In the genomic region with DNA sequence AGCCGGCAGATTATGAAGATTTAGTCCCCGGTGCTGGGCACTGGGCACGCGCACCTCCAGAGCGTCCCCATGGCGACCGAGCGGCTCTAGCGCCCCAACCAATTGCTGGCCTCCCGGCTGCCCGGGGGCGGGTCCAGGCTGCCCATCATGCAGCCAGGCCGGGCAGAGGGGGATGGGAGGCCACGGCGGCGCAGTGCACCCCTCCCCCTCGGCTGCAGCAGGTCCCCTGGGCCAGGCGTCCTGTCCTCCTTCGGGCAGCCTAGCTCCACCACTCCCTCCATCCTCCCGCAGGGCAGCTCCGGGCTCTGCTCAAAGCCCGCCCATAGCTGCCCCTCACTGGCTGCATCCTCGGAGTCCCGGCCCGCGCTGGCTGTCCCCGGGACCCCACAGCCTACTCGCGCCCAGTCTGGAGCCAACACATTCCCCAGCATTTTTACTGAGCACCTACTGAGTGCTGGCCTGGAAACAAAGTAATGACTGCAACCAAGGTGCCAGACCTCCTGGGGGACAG, we compare ENCODE assay signal across 8 cellular contexts.
DNase-seq lines count a peak whose midpoint lies in the region.

No MANE protein-coding gene starts in this region.

- DNase-seq in G401 (ENCODE audit: low spot score) (peak; percentile 87), NCI-H1092 (lab: John Stamatoyannopoulos, UW) (peak; percentile 46), astrocyte of the hippocampus (ENCODE audit: low read depth, low spot score) (peak; percentile 90), skeletal muscle cell (ENCODE audit: low read depth) (no peak), NCI-H446 treated with DMSO at 0.1 percent for 48 hours (lab: John Stamatoyannopoulos, UW) (no peak)
- DNase-seq in activated T-helper 1 cell treated with anti-CD3 and anti-CD28 coated beads, Interleukin-12 subunit alpha, Interleukin-12 subunit beta, Interleukin-2, Interleukin-4 antibody, amounts not matched to agents 30 ng/mL and 10 ng/mL and 1 ng/mL, durations not matched to agents 14 hours and 24 hours and 36 hours (ENCODE audit: low spot score), result no peak
- no peak for DNase-seq in stimulated activated naive CD4-positive, alpha-beta T cell treated with Interleukin-2 at 50 U/mL for 16 hours (lab: John Stamatoyannopoulos, UW)

- H3K4me1 Mint-ChIP-seq in activated T-helper 1 cell treated with anti-CD3 and anti-CD28 coated beads, Interleukin-12 subunit alpha, Interleukin-12 subunit beta, Interleukin-2, Interleukin-4 antibody, amounts not matched to agents 30 ng/mL and 10 ng/mL and 1 ng/mL, durations not matched to agents 14 hours and 24 hours and 36 hours (ENCODE audit: low read depth), result no peaks in the 10 kb centered on the region

- intact Hi-C loops in activated T-helper 1 cell treated with anti-CD3 and anti-CD28 coated beads, Interleukin-12 subunit alpha, Interleukin-12 subunit beta, Interleukin-2, Interleukin-4 antibody, amounts not matched to agents 30 ng/mL and 10 ng/mL and 1 ng/mL, durations not matched to agents 14 hours and 24 hours and 36 hours (cut with micrococcal nuclease), result no loop called here

- peaks cover 3% of the 10 kb centered on the region for H3K4me1 ChIP-seq in iPS-15b (ENCODE audit: control insufficient read depth, insufficient read depth, low read length)

- no peaks in the 10 kb centered on the region for H3K36me3 Mint-ChIP-seq in activated T-helper 1 cell treated with anti-CD3 and anti-CD28 coated beads, Interleukin-12 subunit alpha, Interleukin-12 subunit beta, Interleukin-2, Interleukin-4 antibody, amounts not matched to agents 30 ng/mL and 10 ng/mL and 1 ng/mL, durations not matched to agents 14 hours and 24 hours and 36 hours (ENCODE audit: low read depth)

- H3K4me3 Mint-ChIP-seq in activated T-helper 1 cell treated with anti-CD3 and anti-CD28 coated beads, Interleukin-12 subunit alpha, Interleukin-12 subunit beta, Interleukin-2, Interleukin-4 antibody, amounts not matched to agents 30 ng/mL and 10 ng/mL and 1 ng/mL, durations not matched to agents 14 hours and 24 hours and 36 hours, result no peak overlapping the region

- H3K27me3 ChIP-seq in iPS-15b (ENCODE audit: control insufficient read depth, insufficient read depth, low read length), result no peaks in the 10 kb centered on the region

- H3K9me3 ChIP-seq in iPS-15b (ENCODE audit: control insufficient read depth, insufficient read depth, low read length), result no peaks in the 10 kb centered on the region

- H3K9me3 Mint-ChIP-seq in activated T-helper 1 cell treated with anti-CD3 and anti-CD28 coated beads, Interleukin-12 subunit alpha, Interleukin-12 subunit beta, Interleukin-2, Interleukin-4 antibody, amounts not matched to agents 30 ng/mL and 10 ng/mL and 1 ng/mL, durations not matched to agents 14 hours and 24 hours and 36 hours, result no peaks in the 10 kb centered on the region

- H3K9ac ChIP-seq in iPS-15b (ENCODE audit: low read depth, low read length), result peak overlapping the region; percentile 41

- in situ Hi-C loops in G401 (cut with HindIII; ENCODE audit: low sequenced_read_pairs), result no loop called here

- peaks cover 12% of the 10 kb centered on the region for H3K36me3 ChIP-seq in iPS-15b (ENCODE audit: control insufficient read depth, insufficient read depth, low read length)

- peak overlapping the region; percentile 52 for H3K4me3 ChIP-seq in iPS-15b (ENCODE audit: low read depth, low read length)
- peak overlapping the region; percentile 46 for H3K4me3 ChIP-seq in skeletal muscle cell (ENCODE audit: low read depth, low read length)

- no peak overlapping the region for H3K27ac Mint-ChIP-seq in activated T-helper 1 cell treated with anti-CD3 and anti-CD28 coated beads, Interleukin-12 subunit alpha, Interleukin-12 subunit beta, Interleukin-2, Interleukin-4 antibody, amounts not matched to agents 30 ng/mL and 10 ng/mL and 1 ng/mL, durations not matched to agents 14 hours and 24 hours and 36 hours

- H3K27me3 Mint-ChIP-seq in activated T-helper 1 cell treated with anti-CD3 and anti-CD28 coated beads, Interleukin-12 subunit alpha, Interleukin-12 subunit beta, Interleukin-2, Interleukin-4 antibody, amounts not matched to agents 30 ng/mL and 10 ng/mL and 1 ng/mL, durations not matched to agents 14 hours and 24 hours and 36 hours (ENCODE audit: insufficient read depth), result no peaks in the 10 kb centered on the region

Comparison
In these comparisons a context has a peak if more than half of its experiments do, and no peak if none do; other contexts are left out.
1. DNase-seq: peak in G401 (single experiment), NCI-H1092 (single experiment) and astrocyte of the hippocampus (single experiment); none in skeletal muscle cell (single experiment), activated T-helper 1 cell treated with anti-CD3 and anti-CD28 coated beads, Interleukin-12 subunit alpha, Interleukin-12 subunit beta, Interleukin-2, Interleukin-4 antibody, amounts not matched to agents 30 ng/mL and 10 ng/mL and 1 ng/mL, durations not matched to agents 14 hours and 24 hours and 36 hours (single experiment), NCI-H446 treated with DMSO at 0.1 percent for 48 hours (single experiment) and stimulated activated naive CD4-positive, alpha-beta T cell treated with Interleukin-2 at 50 U/mL for 16 hours (single experiment).